18 cellular contexts compared by ENCODE assay signal in the genomic region with DNA sequence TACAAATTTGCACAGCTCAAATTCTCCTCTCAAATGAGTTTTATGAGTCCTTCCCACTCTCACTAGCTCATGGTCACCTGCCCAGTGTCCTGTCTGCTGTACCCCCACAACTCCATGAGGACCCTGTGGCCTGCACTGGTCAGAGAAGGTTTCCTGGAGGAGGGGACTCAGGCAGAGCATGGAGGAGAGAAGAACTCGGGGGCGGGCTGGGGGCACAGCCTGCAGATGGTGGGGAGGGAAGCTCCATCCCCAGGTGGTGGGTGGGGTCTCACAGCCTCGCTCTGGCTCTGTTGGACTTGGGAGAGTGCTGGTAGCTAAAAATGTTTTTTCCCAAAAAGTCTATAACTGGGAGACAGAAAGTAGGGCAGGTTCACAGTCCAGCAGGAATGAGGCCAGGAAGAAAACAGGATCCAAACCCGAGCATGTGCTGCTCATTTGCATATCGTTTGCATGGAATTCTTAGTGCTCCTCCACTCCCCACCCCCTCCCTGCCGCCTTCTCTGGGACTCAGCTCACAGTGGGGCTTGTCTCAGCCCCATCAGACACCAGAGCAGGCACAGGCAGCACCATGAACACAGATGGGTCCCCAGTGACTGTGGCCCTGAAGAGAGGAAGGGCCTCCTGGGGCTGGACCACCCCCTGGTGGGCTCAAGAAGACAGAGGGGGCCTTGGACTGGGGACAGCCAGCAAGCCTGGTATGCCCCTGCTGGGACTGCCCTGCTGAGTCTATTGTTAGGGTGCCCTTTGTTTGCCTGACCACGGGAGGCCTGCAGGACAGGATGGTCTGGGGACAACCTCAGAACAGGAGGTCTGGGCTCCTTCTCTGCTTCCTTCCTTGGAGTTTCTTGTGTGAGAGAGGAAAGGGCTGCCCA.
"Had no signal": no experiment of that assay in that cellular context is flagged by ENCODE, and none has a peak within 500 bp of the region (broad histone marks: within the 10 kb centered on the region; RNA-seq: fewer than 3 reads in every experiment).

No MANE protein-coding gene starts in this region.

- DNase-seq: activated CD4-positive, alpha-beta T cell treated with anti-CD3 and anti-CD28 coated beads for 1 hour; activated CD4-positive, alpha-beta T cell treated with anti-CD3 and anti-CD28 coated beads, Interleukin-2, amount 50 U/mL, for 4 hours; activated naive CD4-positive, alpha-beta T cell treated with Interleukin-2 at 50 U/mL for 16 hours; activated naive CD8-positive, alpha-beta T cell treated with anti-CD3 and anti-CD28 coated beads, Interleukin-2, amount 50 U/mL, for 24 hours; activated T-cell treated with anti-CD3 and anti-CD28 coated beads for 4 hours; aorta; effector memory CD8-positive, alpha-beta T cell; erythroblast; gastrocnemius medialis; heart right ventricle; left colon; lower lobe of right lung; mucosa of descending colon; naive thymus-derived CD4-positive, alpha-beta T cell; stimulated activated CD4-positive, alpha-beta T cell treated with anti-CD3 and anti-CD28 coated beads, Interleukin-12 subunit alpha, Interleukin-12 subunit beta, amount 100 ng/mL, for 4 hours; stimulated activated CD4-positive, alpha-beta T cell treated with anti-CD3 and anti-CD28 coated beads, Interleukin-2, amount 100 ng/mL, for 24 hours; stimulated activated naive B cell treated with anti-CD40 and anti-IgM and Interleukin-4, amounts not matched to agents 10 μg/mL and 1 μg/mL and 100 μg/mL, for 72 hours; T1000 had no signal
